Comparison of ENCODE assay signal across 8 cellular contexts in genomic region chr6:163355471-163355991, GRCh38. TPM values are rescaled to one million over a fixed set of nuclear protein-coding genes. Genes with fewer than 3 reads are reported as not detected.
A peak's percentile ranks its signal among the peaks of the same experiment; 100 is the strongest.
DNase-seq lines count a peak whose midpoint lies in the region; ATAC-seq, FAIRE-seq and TF ChIP-seq lines count a peak whose summit lies in the region.

No MANE protein-coding gene starts in this region.

- H3K9ac ChIP-seq in adipocyte (ENCODE audit: low read length): peak overlapping the region; percentile 74
- no peak overlapping the region for H3K9ac ChIP-seq in keratinocyte (ENCODE audit: control insufficient read depth, extremely low read depth, insufficient read depth, low read length)
- H3K9ac ChIP-seq in stomach smooth muscle (ENCODE audit: low read length in 2 of 2): no peak overlapping the region

- H3K4me3 ChIP-seq in adipocyte (ENCODE audit: low read length) (peak overlapping the region; percentile 64), keratinocyte (ENCODE audit: control insufficient read depth in 2 of 3, extremely low read depth in 1 of 3, insufficient read depth in 2 of 3, low read depth in 1 of 3, low read length in 3 of 3) (no peak overlapping the region), stomach smooth muscle (ENCODE audit: low read length in 2 of 2) (peak overlapping the region in 1 of 2 donors; percentile 29)

- H3K36me3 ChIP-seq in adipocyte (ENCODE audit: control insufficient read depth, insufficient read depth, low read length, severe bottlenecking): no peaks in the 10 kb centered on the region
- H3K36me3 ChIP-seq in keratinocyte (ENCODE audit: control insufficient read depth in 2 of 2, extremely low read depth in 1 of 2, insufficient read depth in 2 of 2, low read length in 2 of 2): no peaks in the 10 kb centered on the region
- H3K36me3 ChIP-seq in stomach smooth muscle (ENCODE audit: control insufficient read depth in 2 of 2, insufficient read depth in 2 of 2, low read length in 2 of 2): no peaks in the 10 kb centered on the region

- no peaks in the 10 kb centered on the region for H3K36me3 Mint-ChIP-seq in Calu3 (ENCODE audit: insufficient read depth, unreplicated experiment)
- no peaks in the 10 kb centered on the region for H3K36me3 Mint-ChIP-seq in activated naive CD8-positive, alpha-beta T cell treated with anti-CD3 and anti-CD28 coated beads for 36 hours

- H3K9me1 ChIP-seq in keratinocyte (ENCODE audit: control insufficient read depth, extremely low read depth, insufficient read depth, low read length): no peaks in the 10 kb centered on the region

- DNase-seq in Calu3: peak; percentile 11
- DNase-seq in adipocyte (ENCODE audit: low read depth): no peak
- no peak for DNase-seq in keratinocyte (ENCODE audit: low read depth, low spot score)
- DNase-seq in stimulated activated naive CD8-positive, alpha-beta T cell treated with anti-CD3 and anti-CD28 coated beads, Interleukin-15, amount 100 ng/mL, for 72 hours: no peak
- no peak for DNase-seq in activated naive CD8-positive, alpha-beta T cell treated with anti-CD3 and anti-CD28 coated beads for 36 hours

- no peak for FAIRE-seq in keratinocyte (lab: Jason Lieb, UNC)

- H3K4me1 ChIP-seq in adipocyte (ENCODE audit: control insufficient read depth, insufficient read depth, low read length): peaks cover 27% of the 10 kb centered on the region
- peaks cover 17% of the 10 kb centered on the region for H3K4me1 ChIP-seq in keratinocyte (ENCODE audit: control insufficient read depth, extremely low read depth, insufficient read depth, low read length)
- peaks cover 2% of the 10 kb centered on the region for H3K4me1 ChIP-seq in stomach smooth muscle (ENCODE audit: control insufficient read depth, insufficient read depth, low read length)

- no peak overlapping the region for H3K27ac Mint-ChIP-seq in Calu3 (ENCODE audit: unreplicated experiment)
- H3K27ac Mint-ChIP-seq in stimulated activated naive CD8-positive, alpha-beta T cell treated with anti-CD3 and anti-CD28 coated beads, Interleukin-15, amount 100 ng/mL, for 72 hours: no peak overlapping the region
- no peak overlapping the region for H3K27ac Mint-ChIP-seq in activated naive CD8-positive, alpha-beta T cell treated with anti-CD3 and anti-CD28 coated beads for 36 hours

- H3K27me3 Mint-ChIP-seq in Calu3 (ENCODE audit: unreplicated experiment): no peaks in the 10 kb centered on the region
- peaks cover 8% of the 10 kb centered on the region for H3K27me3 Mint-ChIP-seq in stimulated activated naive CD8-positive, alpha-beta T cell treated with anti-CD3 and anti-CD28 coated beads, Interleukin-15, amount 100 ng/mL, for 72 hours
- no peaks in the 10 kb centered on the region for H3K27me3 Mint-ChIP-seq in activated naive CD8-positive, alpha-beta T cell treated with anti-CD3 and anti-CD28 coated beads for 36 hours

- H3K27me3 ChIP-seq in adipocyte (replicated peaks; ENCODE audit: control insufficient read depth, insufficient read depth, low read length) (no peaks in the 10 kb centered on the region), keratinocyte (ENCODE audit: control insufficient read depth, extremely low read depth, insufficient read depth, low read length) (no peaks in the 10 kb centered on the region), stomach smooth muscle (ENCODE audit: control insufficient read depth in 1 of 2, insufficient read depth in 2 of 2, low read length in 2 of 2) (no peaks in the 10 kb centered on the region)

- intact Hi-C loops in Calu3 (cut with micrococcal nuclease; ENCODE audit: unreplicated experiment): no loop called here

- H4K20me1 ChIP-seq in keratinocyte (ENCODE audit: control insufficient read depth, extremely low read depth, insufficient read depth, low read length): no peaks in the 10 kb centered on the region

- peak overlapping the region; percentile 39 for H2AFZ ChIP-seq in keratinocyte (ENCODE audit: control insufficient read depth, low read length)

- CTCF ChIA-PET in Calu3 (lab: Charles Lee): interaction anchor here (0.7 kb wide), 1 partner anchor 1676 kb away, joined by 3 read pairs; no protein-coding TSS in a partner anchor

- BruUV-seq in Calu3 (replicated peaks; lab: Mats Ljungman, UMichigan): no TSS peak

- no peaks in the 10 kb centered on the region for H3K9me3 ChIP-seq in adipocyte (ENCODE audit: control insufficient read depth, low read length)
- H3K9me3 ChIP-seq in keratinocyte (ENCODE audit: control insufficient read depth, low read depth, low read length): no peaks in the 10 kb centered on the region
- H3K9me3 ChIP-seq in stomach smooth muscle (ENCODE audit: control insufficient read depth in 2 of 2, low read length in 2 of 2): no peaks in the 10 kb centered on the region

- no peaks in the 10 kb centered on the region for H3K9me3 Mint-ChIP-seq in Calu3 (ENCODE audit: low read depth, unreplicated experiment)
- no peaks in the 10 kb centered on the region for H3K9me3 Mint-ChIP-seq in stimulated activated naive CD8-positive, alpha-beta T cell treated with anti-CD3 and anti-CD28 coated beads, Interleukin-15, amount 100 ng/mL, for 72 hours
- H3K9me3 Mint-ChIP-seq in activated naive CD8-positive, alpha-beta T cell treated with anti-CD3 and anti-CD28 coated beads for 36 hours: no peaks in the 10 kb centered on the region

- no peak overlapping the region for H3K4me3 Mint-ChIP-seq in Calu3 (ENCODE audit: low read depth, unreplicated experiment)
- H3K4me3 Mint-ChIP-seq in stimulated activated naive CD8-positive, alpha-beta T cell treated with anti-CD3 and anti-CD28 coated beads, Interleukin-15, amount 100 ng/mL, for 72 hours: no peak overlapping the region
- H3K4me3 Mint-ChIP-seq in activated naive CD8-positive, alpha-beta T cell treated with anti-CD3 and anti-CD28 coated beads for 36 hours: no peak overlapping the region

- dilution Hi-C loops in keratinocyte (cut with MboI; ENCODE audit: extremely low pct_ligation_motif_present, low sequenced_read_pairs): no loop called here

- no peaks in the 10 kb centered on the region for H3K79me2 ChIP-seq in keratinocyte (ENCODE audit: control insufficient read depth, insufficient read depth, low read length)

- TF ChIP-seq CTCF in Calu3 (IDR thresholded peaks at IDR 0.05; ENCODE audit: unreplicated experiment) (no peak), keratinocyte (optimal IDR thresholded peaks at IDR 0.05 in 1 of 3, IDR thresholded peaks at IDR 0.05 in 1 of 3, conservative IDR thresholded peaks at IDR 0.05 in 1 of 3; ENCODE audit: extremely low read depth in 1 of 3, insufficient read depth in 2 of 3, low read length in 3 of 3) (no peak)

- ATAC-seq in HG03045 (IDR thresholded peaks at IDR 0.05; ENCODE audit: unreplicated experiment) (peak; percentile 23), GM18907 (IDR thresholded peaks at IDR 0.05; ENCODE audit: unreplicated experiment) (no peak)
- ATAC-seq in stimulated activated naive CD8-positive, alpha-beta T cell treated with anti-CD3 and anti-CD28 coated beads, Interleukin-15, amount 100 ng/mL, for 72 hours: no peak

- peaks cover 28% of the 10 kb centered on the region for H3K4me1 Mint-ChIP-seq in Calu3 (ENCODE audit: low read depth, unreplicated experiment)
- H3K4me1 Mint-ChIP-seq in stimulated activated naive CD8-positive, alpha-beta T cell treated with anti-CD3 and anti-CD28 coated beads, Interleukin-15, amount 100 ng/mL, for 72 hours: no peaks in the 10 kb centered on the region
- no peaks in the 10 kb centered on the region for H3K4me1 Mint-ChIP-seq in activated naive CD8-positive, alpha-beta T cell treated with anti-CD3 and anti-CD28 coated beads for 36 hours

- no peak overlapping the region for H3K4me2 ChIP-seq in keratinocyte (ENCODE audit: control insufficient read depth, extremely low read depth, insufficient read depth, low read depth, low read length)

- H3K27ac ChIP-seq in keratinocyte (ENCODE audit: control insufficient read depth, insufficient read depth, low read length) (no peak overlapping the region), stomach smooth muscle (ENCODE audit: low read length) (peak overlapping the region; percentile 11)

RNA-seq across cellular contexts. Expression of gene QKI, which starts 59.0 kb away (rescaled TPM):
- 94.1 and 131 TPM in 2 replicates for total RNA-seq in Calu3 (2022)
- polyA plus RNA-seq in keratinocyte: 44.7 to 82.8 TPM (median 53.3 TPM) in 3 replicates
- polyA plus RNA-seq in keratinocyte (2011; ENCODE audit: low read depth): 99.8 TPM
- 53.5 and 69.8 TPM in 2 replicates for polyA plus RNA-seq in keratinocyte (2011; cell fraction: cytosol; rRNA removed)
- 66.5 and 75.1 TPM in 2 replicates for polyA plus RNA-seq in keratinocyte (2011; cell fraction: nucleus; rRNA removed)
- polyA plus RNA-seq in keratinocyte (2012; ENCODE audit: low replicate concordance): 38.5 and 47.5 TPM in 2 replicates
- polyA minus RNA-seq in keratinocyte: 135 to 160 TPM (median 157 TPM) in 3 replicates
- 79.2 TPM for polyA minus RNA-seq in keratinocyte (2011; cell fraction: cytosol; rRNA and poly(A)+ RNA removed)
- polyA minus RNA-seq in keratinocyte (2011; cell fraction: nucleus; rRNA and poly(A)+ RNA removed): 79.6 and 101 TPM in 2 replicates
- 10 to 100 TPM; 58.0 to 59.7 TPM for total RNA-seq in activated naive CD8-positive, alpha-beta T cell treated with anti-CD3 and anti-CD28 coated beads for 36 hours
